In the genomic region with DNA sequence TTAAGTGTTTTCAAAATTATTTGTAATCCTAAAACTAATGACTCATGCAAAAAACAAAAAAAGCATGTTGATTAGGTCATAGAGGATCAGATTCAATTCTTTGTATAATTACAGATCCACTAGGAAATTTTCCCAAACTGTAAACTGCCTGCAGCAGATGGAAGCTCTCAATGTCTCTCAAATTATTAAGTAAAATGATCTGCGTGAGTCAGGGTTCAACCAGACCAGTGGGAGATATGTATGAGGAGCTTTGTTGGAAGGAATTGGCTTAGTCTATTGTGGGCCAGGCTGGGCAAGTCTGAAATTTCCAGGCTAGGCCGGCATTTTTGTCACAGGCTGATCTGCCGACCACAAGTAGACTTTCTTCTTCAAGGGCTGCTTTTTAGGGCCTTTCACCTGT, we compare ENCODE assay signal across 19 cellular contexts. TPM values are rescaled to one million over a fixed set of nuclear protein-coding genes. Genes with fewer than 3 reads are reported as not detected.
DNase-seq lines count a peak whose midpoint lies in the region; ATAC-seq, FAIRE-seq and TF ChIP-seq lines count a peak whose summit lies in the region.
"Had no signal": no experiment of that assay in that cellular context is flagged by ENCODE, and none has a peak within 500 bp of the region (broad histone marks: within the 10 kb centered on the region; RNA-seq: fewer than 3 reads in every experiment).

No MANE protein-coding gene starts in this region.

- no peak for TF ChIP-seq POLR2A in K562 (conservative IDR thresholded peaks at IDR 0.05)

- intact Hi-C loops in K562 (cut with micrococcal nuclease), result no loop called here
- intact Hi-C loops in right cardiac atrium (cut with DNase I), result no loop called here
- intact Hi-C loops in kidney (cut with DNase I), result no loop called here

- no peaks in the 10 kb centered on the region for H3K9me1 ChIP-seq in K562 (ENCODE audit: control insufficient read depth, insufficient read depth, low read length)

- 96% methylated on average over 3 of the region's 3 CpGs for WGBS in HUES64
- 0% methylated on average over 1 of the region's 3 CpGs for WGBS in K562 (ENCODE audit: insufficient coverage, low coverage, missing lambda C conversion rate)
- WGBS in right cardiac atrium, result 54% methylated on average over 3 of the region's 3 CpGs
- WGBS in mesendoderm (ENCODE audit: extremely low coverage, insufficient coverage, low lambda C conversion rate), result no CpG with 5 or more reads among the region's 3 CpGs

- POLR2A ChIA-PET in K562 (lab: Yijun Ruan, JAX), result no interaction called here

- TF ChIP-seq RAD21 in K562 (CRISPR knock-in tag; conservative IDR thresholded peaks at IDR 0.05 in 1 of 2, IDR thresholded peaks at IDR 0.05 in 1 of 2), result no peak

- no peak overlapping the region for H3K23ac ChIP-seq in mesendoderm (ENCODE audit: low read length)

- no peak overlapping the region for H4K8ac ChIP-seq in mesendoderm (ENCODE audit: low read depth, low read length)

- no peaks in the 10 kb centered on the region for H3K9me3 ChIP-seq in HUES64 (ENCODE audit: insufficient read depth, low read depth, low read length)
- no peaks in the 10 kb centered on the region for H3K9me3 ChIP-seq in K562 (replicated peaks; ENCODE audit: control insufficient read depth, insufficient read depth, low read depth, low read length)
- H3K9me3 ChIP-seq in right cardiac atrium (ENCODE audit: control insufficient read depth, low read length), result no peaks in the 10 kb centered on the region
- H3K9me3 ChIP-seq in kidney (ENCODE audit: control insufficient read depth in 1 of 2, low read length in 2 of 2), result no peaks in the 10 kb centered on the region
- H3K9me3 ChIP-seq: BLaER1, esophagus muscularis mucosa, upper lobe of left lung had no signal

- TF ChIP-seq CTCF in AG10803 (conservative IDR thresholded peaks at IDR 0.05; ENCODE audit: low read length) (no peak), K562 (IDR thresholded peaks at IDR 0.05 in 2 of 3, conservative IDR thresholded peaks at IDR 0.05 in 1 of 3; ENCODE audit: insufficient read depth in 2 of 3, low read depth in 1 of 3, low read length in 3 of 3) (no peak), kidney (IDR thresholded peaks at IDR 0.05; ENCODE audit: borderline replicate concordance, extremely low read depth, insufficient read depth) (no peak)

- no peak overlapping the region for H3K4ac ChIP-seq in mesendoderm (ENCODE audit: low read depth, low read length)

- TF ChIP-seq EP300 in K562 (IDR thresholded peaks at IDR 0.05; ENCODE audit: low read length), result no peak

- H3K27ac ChIP-seq in HUES64 (ENCODE audit: low read depth, low read length) (peak overlapping the region; percentile 69; the same call in 1 of the 2 replicates), K562 (ENCODE audit: extremely low read depth, low read depth, low read length) (no peak overlapping the region), right cardiac atrium (ENCODE audit: low read length) (no peak overlapping the region), kidney (ENCODE audit: low read depth in 2 of 2, low read length in 2 of 2) (no peak overlapping the region), mesendoderm (ENCODE audit: low read depth, low read length) (no peak overlapping the region)
- H3K27ac ChIP-seq: BLaER1, coronary artery, esophagus muscularis mucosa, upper lobe of left lung had no signal

- H2AK5ac ChIP-seq in mesendoderm (ENCODE audit: low read length), result no peak overlapping the region

- in situ Hi-C loops in K562 (cut with MboI), result no loop called here

- ATAC-seq in K562 (no peak), right cardiac atrium (peak; percentile 52 to 82), GM21786 (IDR thresholded peaks at IDR 0.05; ENCODE audit: unreplicated experiment) (no peak)
- ATAC-seq: GM12878, Panc1 had no signal

- H4K20me1 ChIP-seq in K562 (replicated peaks; ENCODE audit: control insufficient read depth, insufficient read depth, low read length), result no peaks in the 10 kb centered on the region
- H4K20me1 ChIP-seq: BLaER1 had no signal

- no peak overlapping the region for H3K56ac ChIP-seq in mesendoderm (ENCODE audit: low read length)

- H3K79me1 ChIP-seq in mesendoderm (ENCODE audit: low read length), result no peaks in the 10 kb centered on the region

- H4K5ac ChIP-seq in mesendoderm (ENCODE audit: low read length), result no peak overlapping the region

- no peak overlapping the region for H2BK15ac ChIP-seq in mesendoderm (replicated peaks; ENCODE audit: low read depth)

- H3K4me2 ChIP-seq in K562 (ENCODE audit: insufficient read depth, low read length) (no peak overlapping the region), mesendoderm (ENCODE audit: low read length) (no peak overlapping the region)
- H3K4me2 ChIP-seq: BLaER1 had no signal

- no TSS peak for BruUV-seq in K562 (replicated peaks; lab: Mats Ljungman, UMichigan)

- H3K36me3 ChIP-seq in HUES64 (ENCODE audit: insufficient read depth, low read length) (no peaks in the 10 kb centered on the region), K562 (ENCODE audit: control insufficient read depth, insufficient read depth, low read length) (no peaks in the 10 kb centered on the region), kidney (ENCODE audit: control insufficient read depth in 1 of 2, insufficient read depth in 2 of 2, low read length in 2 of 2) (no peaks in the 10 kb centered on the region), mesendoderm (ENCODE audit: control insufficient read depth, insufficient read depth, low read length) (no peaks in the 10 kb centered on the region)
- H3K36me3 ChIP-seq: BLaER1, esophagus muscularis mucosa, upper lobe of left lung had no signal

- no peak overlapping the region for H2BK5ac ChIP-seq in mesendoderm (ENCODE audit: low read length)

- H3K4me3 ChIP-seq in AG10803 (ENCODE audit: low read length), result no peak overlapping the region
- no peak overlapping the region for H3K4me3 ChIP-seq in HUES64 (ENCODE audit: low read length)
- no peak overlapping the region for H3K4me3 ChIP-seq in K562
- no peak overlapping the region for H3K4me3 ChIP-seq in right cardiac atrium (ENCODE audit: low read length)
- H3K4me3 ChIP-seq in kidney (ENCODE audit: low read length in 2 of 2), result no peak overlapping the region
- H3K4me3 ChIP-seq in mesendoderm (ENCODE audit: low read length), result no peak overlapping the region
- H3K4me3 ChIP-seq: BLaER1, coronary artery, esophagus muscularis mucosa, GM12878, upper lobe of left lung had no signal

- FAIRE-seq in K562 (lab: Jason Lieb, UNC), result no peak
- FAIRE-seq in kidney (lab: Jason Lieb, UNC), result no peak
- FAIRE-seq: GM12878, HTR-8/SVneo had no signal

- no peak overlapping the region for H2BK120ac ChIP-seq in mesendoderm (ENCODE audit: low read depth, low read length)

- H3K4me1 ChIP-seq in HUES64 (ENCODE audit: insufficient read depth, low read length) (peaks cover 35% of the 10 kb centered on the region), K562 (replicated peaks in 1 of 2; ENCODE audit: control insufficient read depth in 2 of 2, insufficient read depth in 2 of 2, low read length in 2 of 2) (no peaks in the 10 kb centered on the region), right cardiac atrium (ENCODE audit: control insufficient read depth, insufficient read depth, low read length) (no peaks in the 10 kb centered on the region), kidney (ENCODE audit: control insufficient read depth in 1 of 2, insufficient read depth in 1 of 2, low read depth in 1 of 2, low read length in 2 of 2) (no peaks in the 10 kb centered on the region), mesendoderm (ENCODE audit: control insufficient read depth, low read depth, low read length) (no peaks in the 10 kb centered on the region)
- H3K4me1 ChIP-seq: upper lobe of left lung had no signal

- H3K27me3 ChIP-seq in HUES64 (ENCODE audit: insufficient read depth, low read length) (no peaks in the 10 kb centered on the region), K562 (ENCODE audit: control insufficient read depth in 2 of 2, insufficient read depth in 2 of 2, low read length in 2 of 2) (no peaks in the 10 kb centered on the region), right cardiac atrium (ENCODE audit: control insufficient read depth, insufficient read depth) (no peaks in the 10 kb centered on the region), mesendoderm (ENCODE audit: insufficient read depth, low read length, poor library complexity) (no peaks in the 10 kb centered on the region)
- H3K27me3 ChIP-seq: BLaER1, esophagus muscularis mucosa, upper lobe of left lung had no signal

- H3K9ac ChIP-seq in HUES64 (ENCODE audit: low read depth, low read length) (no peak overlapping the region), K562 (ENCODE audit: insufficient read depth in 1 of 2, low read depth in 2 of 2, low read length in 2 of 2) (no peak overlapping the region), kidney (ENCODE audit: low read length in 2 of 2) (no peak overlapping the region), mesendoderm (ENCODE audit: low read length) (no peak overlapping the region)
- H3K9ac ChIP-seq: BLaER1 had no signal

- DNase-seq in AG10803 (ENCODE audit: low read depth) (peak; percentile 84), K562 (ENCODE audit: extremely low read depth in 1 of 4, low spot score in 3 of 4) (no peak), right cardiac atrium (peak in 1 of 3 donors; percentile 26), kidney (no peak), mesendoderm (no peak), iPS-NIHi11 (ENCODE audit: low spot score) (no peak)
- DNase-seq: activated CD4-positive, CD25-positive, alpha-beta regulatory T cell treated with anti-CD3 and anti-CD28 coated beads, Interleukin-2, amount 50 U/mL, for 72 hours; DND-41; NCI-H1048; stimulated activated CD4-positive, alpha-beta T cell treated with anti-CD3 and anti-CD28 coated beads, Interleukin-2, amount 100 ng/mL, for 24 hours; upper lobe of left lung had no signal

- H3K18ac ChIP-seq in mesendoderm (ENCODE audit: low read length), result no peak overlapping the region

- CTCF ChIA-PET in K562 (lab: Yijun Ruan, JAX; ENCODE audit: low intra/inter-chr PET ratio), result no interaction called here

- no peaks in the 10 kb centered on the region for H3K79me2 ChIP-seq in K562 (ENCODE audit: control insufficient read depth, insufficient read depth, low read length)
- no peaks in the 10 kb centered on the region for H3K79me2 ChIP-seq in mesendoderm (ENCODE audit: control insufficient read depth, insufficient read depth, low read length)

- no peak overlapping the region for H2AFZ ChIP-seq in K562 (ENCODE audit: low read depth, low read length)

RNA-seq across cellular contexts. Expression of a gene that starts 14.4 kb away (rescaled TPM):
- polyA plus RNA-seq in HUES64 (2013, experiment 1 of 2), result 25.4 TPM
- polyA plus RNA-seq in HUES64 (2013, experiment 2 of 2), result 26.2 TPM
- 20.6 and 47.0 TPM in 2 replicates for total RNA-seq in K562 (2011; cell fraction: chromatin; rRNA removed; ENCODE audit: low replicate concordance)
- total RNA-seq in K562 (2011; cell fraction: nucleolus; rRNA removed), result 19.2 and 24.5 TPM in 2 replicates
- total RNA-seq in K562 (2011; cell fraction: nucleoplasm; rRNA removed), result 18.0 and 21.1 TPM in 2 replicates
- total RNA-seq in K562 (2014; rRNA removed) (18.9 and 27.1 TPM in 2 replicates), K562 (2014; rRNA removed; fragmentation: Illumina TruSeq; extraction: Trizol) (28.2 and 30.9 TPM in 2 replicates), K562 (2015; rRNA removed; fragmentation: Illumina TruSeq; extraction: Trizol) (22.5 and 24.6 TPM in 2 replicates), K562 (2021) (21.3 and 24.0 TPM in 2 replicates), right cardiac atrium (10 to 100 TPM; 13.5 to 23.5 (median 16.2) TPM), kidney (12.5 TPM)
- polyA plus RNA-seq in K562 (2011; rRNA removed) (16.3 and 20.2 TPM in 2 replicates), K562 (2014; fragmentation: Illumina TruSeq; extraction: Trizol) (12.2 and 16.3 TPM in 2 replicates), K562 (2014; fragmentation: Nextera tagmentation; extraction: Ambion mirVana) (1 to 10 TPM; 4.7 to 5.5 TPM), K562 (2014; rRNA removed) (9.6 and 12.7 TPM in 2 replicates), right cardiac atrium (4.8 TPM), kidney (ENCODE audit: insufficient read depth, low read depth, low replicate concordance) (0.58 TPM)
- 8.6 and 10.2 TPM in 2 replicates for polyA plus RNA-seq in K562 (2011; cell fraction: cytosol; rRNA removed)
- polyA plus RNA-seq in K562 (2011; cell fraction: nucleus; rRNA removed), result 51.2 and 51.6 TPM in 2 replicates
- 6.7 and 8.7 TPM in 2 replicates for polyA plus RNA-seq in K562 (2012)
- 68.6 and 76.1 TPM in 2 replicates for polyA minus RNA-seq in K562 (2011; rRNA and poly(A)+ RNA removed)
- polyA minus RNA-seq in K562 (2011; cell fraction: cytosol; rRNA and poly(A)+ RNA removed), result 31.2 and 34.5 TPM in 2 replicates
- 55.6 and 104 TPM in 2 replicates for polyA minus RNA-seq in K562 (2011; cell fraction: nucleus; rRNA and poly(A)+ RNA removed)
- 19.6 TPM for polyA plus RNA-seq in mesendoderm (2013, experiment 1 of 2)
- 18.0 TPM for polyA plus RNA-seq in mesendoderm (2013, experiment 2 of 2)

Comparison
In these comparisons a context has a peak if more than half of its experiments do, and no peak if none do; other contexts are left out.
1. ATAC-seq: peak in right cardiac atrium (2 of 2); none in K562 (single experiment) and GM21786 (single experiment).